In genomic region chr22:50541667-50542026, GRCh38 we compare ENCODE assay signal across 10 cellular contexts. TPM values are rescaled to one million over a fixed set of nuclear protein-coding genes. Genes with fewer than 3 reads are reported as not detected.
DNase-seq lines count a peak whose midpoint lies in the region; ATAC-seq, FAIRE-seq and TF ChIP-seq lines count a peak whose summit lies in the region.
"Not testable (repeated sequence)": the region's sequence is repeated elsewhere in the genome, so short reads cannot be mapped to it uniquely, and the experiment has no call there.
"Had no signal": no experiment of that assay in that cellular context is flagged by ENCODE, and none has a peak within 500 bp of the region (broad histone marks: within the 10 kb centered on the region; RNA-seq: fewer than 3 reads in every experiment).

No MANE protein-coding gene starts in this region.

- not testable (repeated sequence) for H3K9me3 Mint-ChIP-seq in activated CD4-positive, alpha-beta memory T cell treated with anti-CD3 and anti-CD28 coated beads for 36 hours; natural killer cell

- not testable (repeated sequence) for TF ChIP-seq POLR2A in HCT116 (IDR thresholded peaks at IDR 0.05; ENCODE audit: borderline replicate concordance, extremely low read depth, insufficient read depth, insufficient read length)

- peak overlapping the region; percentile 36 for H3K4me3 Mint-ChIP-seq in activated CD4-positive, alpha-beta memory T cell treated with anti-CD3 and anti-CD28 coated beads for 36 hours
- H3K4me3 Mint-ChIP-seq in natural killer cell = not testable (repeated sequence)

- not testable (repeated sequence) for H3K36me3 ChIP-seq in HCT116 (ENCODE audit: control insufficient read depth in 1 of 2, insufficient read depth in 2 of 2, low read length in 2 of 2); OCI-LY1 (ENCODE audit: insufficient read depth, low read length); bronchial epithelial cell (ENCODE audit: control insufficient read depth, insufficient read depth, low read length); thoracic aorta

- H3K79me2 ChIP-seq in HCT116 (ENCODE audit: insufficient read depth, low read length); OCI-LY1 (ENCODE audit: insufficient read depth, low read length): not testable (repeated sequence)

- H3K9me3 ChIP-seq in HCT116 (ENCODE audit: control insufficient read depth in 1 of 2, insufficient read depth in 1 of 2, low read depth in 1 of 2, low read length in 2 of 2); OCI-LY1 (ENCODE audit: low read length); thoracic aorta: not testable (repeated sequence)

- BruUV-seq in HCT116 (replicated peaks; lab: Mats Ljungman, UMichigan) = not testable (repeated sequence)

- not testable (repeated sequence) for TF ChIP-seq RAD21 in HCT116 (IDR thresholded peaks at IDR 0.05; ENCODE audit: low read depth)

- H3K4me3 ChIP-seq in HCT116 (replicated peaks in 1 of 2; ENCODE audit: low read depth in 1 of 2, low read length in 2 of 2) = peak overlapping the region in 1 of 2 experiments; percentile 11; a peak in 1 of 4 replicates
- H3K4me3 ChIP-seq in OCI-LY1 (ENCODE audit: low read depth, low read length, poor library complexity, severe bottlenecking) = peak overlapping the region; percentile 6
- H3K4me3 ChIP-seq in bronchial epithelial cell (ENCODE audit: low read depth, low read length); thoracic aorta: not testable (repeated sequence)

- peak; percentile 28; the same call in 1 of the 2 replicates for ATAC-seq in HCT116
- peak; percentile 7 for ATAC-seq in Right ventricle myocardium superior (ENCODE audit: poor library complexity)
- not testable (repeated sequence) for ATAC-seq in natural killer cell; thoracic aorta (ENCODE audit: insufficient number of reproducible peaks, low FRiP score, low read depth)

- not testable (repeated sequence) for H3K9ac ChIP-seq in HCT116 (ENCODE audit: low read length)
- peak overlapping the region; percentile 41; the same call in 1 of the 2 replicates for H3K9ac ChIP-seq in OCI-LY1 (ENCODE audit: low read length)

- POLR2A ChIA-PET in HCT116 (lab: Charles Lee) = interaction anchor here (1.0 to 1.5 kb wide), 2 partner anchors 16 to 21 kb away, joined by 3 to 4 read pairs; partner anchors contain the start of genes SCO2 and SYCE3
- POLR2A ChIA-PET in activated CD4-positive, alpha-beta memory T cell treated with anti-CD3 and anti-CD28 coated beads for 36 hours (lab: Charles Lee) = interaction anchor here (4.8 to 9.9 kb wide), 2 partner anchors 10 to 15 kb away, joined by 29 to 139 read pairs; partner anchors contain the start of genes SCO2 and TYMP

- H3K4me1 ChIP-seq in HCT116 (ENCODE audit: control insufficient read depth in 1 of 2, insufficient read depth in 2 of 2, low read length in 2 of 2) = peaks cover 13 to 52% of the 10 kb centered on the region in 2 experiments; a peak in 3 of 4 replicates
- peaks cover 56% of the 10 kb centered on the region for H3K4me1 ChIP-seq in OCI-LY1 (ENCODE audit: insufficient read depth, low read length, severe bottlenecking)
- H3K4me1 ChIP-seq in thoracic aorta (ENCODE audit: control insufficient read depth in 1 of 2, low read depth in 2 of 2) = peaks cover 9 to 11% of the 10 kb centered on the region in 2 donors

- H3K36me3 Mint-ChIP-seq in activated CD4-positive, alpha-beta memory T cell treated with anti-CD3 and anti-CD28 coated beads for 36 hours; natural killer cell: not testable (repeated sequence)

- CTCF ChIA-PET in HCT116 (lab: Charles Lee) = interaction anchor here (3.0 kb wide), 1 partner anchor 21 kb away, joined by 9 read pairs; the partner anchor contains the start of gene SYCE3
- CTCF ChIA-PET in activated CD4-positive, alpha-beta memory T cell treated with anti-CD3 and anti-CD28 coated beads for 36 hours (lab: Charles Lee) = interaction anchor here (1.8 to 7.5 kb wide), 3 partner anchors 15 to 33 kb away, joined by 3 to 88 read pairs (median 23); partner anchors contain the start of genes LMF2, NCAPH2, SCO2 and SYCE3

- RAD21 ChIA-PET in HCT116 (lab: Charles Lee; ENCODE audit: low non-redundant PET in 1 of 2, low total read pairs in 2 of 2, uncharacterized antibody in 2 of 2, unreplicated experiment in 2 of 2) = not testable (repeated sequence)

- intact Hi-C loops in HCT116 (cut with micrococcal nuclease); activated CD4-positive, alpha-beta memory T cell treated with anti-CD3 and anti-CD28 coated beads for 36 hours (cut with micrococcal nuclease); Right ventricle myocardium superior (cut with DNase I): not testable (repeated sequence)
- intact Hi-C loops in natural killer cell (cut with micrococcal nuclease) = loop anchor here (5.0 kb wide), 1 partner anchor 41 kb away; the partner anchor contains the start of gene CHKB

- FAIRE-seq in bronchial epithelial cell (lab: Jason Lieb, UNC) = peak; percentile 99

- peak overlapping the region; percentile 95 for H3K27ac Mint-ChIP-seq in activated CD4-positive, alpha-beta memory T cell treated with anti-CD3 and anti-CD28 coated beads for 36 hours
- peak overlapping the region; percentile 98 to 100 for H3K27ac Mint-ChIP-seq in natural killer cell

- H3K4me2 ChIP-seq in HCT116 (ENCODE audit: low read length) = peak overlapping the region; percentile 55
- H3K4me2 ChIP-seq in OCI-LY1 (ENCODE audit: low read length) = peak overlapping the region; percentile 51; the same call in 1 of the 2 replicates

- not testable (repeated sequence) for H3K27me3 Mint-ChIP-seq in activated CD4-positive, alpha-beta memory T cell treated with anti-CD3 and anti-CD28 coated beads for 36 hours; natural killer cell (ENCODE audit: low read depth in 2 of 2)

- H4K20me1 ChIP-seq in HCT116 (ENCODE audit: insufficient read depth); OCI-LY1 (ENCODE audit: insufficient read depth, low read length): not testable (repeated sequence)

- peaks cover 73% of the 10 kb centered on the region for H3K4me1 Mint-ChIP-seq in activated CD4-positive, alpha-beta memory T cell treated with anti-CD3 and anti-CD28 coated beads for 36 hours (ENCODE audit: low read depth)
- H3K4me1 Mint-ChIP-seq in natural killer cell = peaks cover 26 to 52% of the 10 kb centered on the region in 2 donors

- H3K9me2 ChIP-seq in HCT116 (ENCODE audit: insufficient read depth); OCI-LY1 (ENCODE audit: low read depth, low read length): not testable (repeated sequence)

- H3K27ac ChIP-seq in HCT116 (ENCODE audit: low read depth, low read length) = not testable (repeated sequence)
- H3K27ac ChIP-seq in OCI-LY1 (ENCODE audit: low read depth, low read length, poor library complexity, severe bottlenecking) = peak overlapping the region; percentile 97
- peak overlapping the region; percentile 12 to 48 for H3K27ac ChIP-seq in thoracic aorta

- DNase-seq in COLO829 (ENCODE audit: low spot score) = peak; percentile 78
- DNase-seq in HCT116 (ENCODE audit: low read depth, low spot score); natural killer cell; thoracic aorta (ENCODE audit: low spot score): not testable (repeated sequence)
- peak; percentile 78 for DNase-seq in activated CD4-positive, alpha-beta memory T cell treated with anti-CD3 and anti-CD28 coated beads for 36 hours
- peak; percentile 98 for DNase-seq in bronchial epithelial cell (ENCODE audit: low read depth)
- DNase-seq in Right ventricle myocardium superior = peak; percentile 70

- not testable (repeated sequence) for TF ChIP-seq CTCF in HCT116 (IDR thresholded peaks at IDR 0.05 in 2 of 3, conservative IDR thresholded peaks at IDR 0.05 in 1 of 3; ENCODE audit: borderline replicate concordance in 1 of 3, insufficient read depth in 1 of 3, low read depth in 2 of 3, low read length in 2 of 3); OCI-LY1 (IDR thresholded peaks at IDR 0.05; ENCODE audit: low read length); bronchial epithelial cell (IDR thresholded peaks at IDR 0.05; ENCODE audit: insufficient read depth, low read length, severe bottlenecking); natural killer cell (IDR thresholded peaks at IDR 0.05); thoracic aorta (IDR thresholded peaks at IDR 0.05)

- peaks cover 11% of the 10 kb centered on the region; the same call in 1 of the 2 replicates for H3F3A ChIP-seq in OCI-LY1 (ENCODE audit: insufficient read depth, low read length)

- not testable (repeated sequence) for H2AFZ ChIP-seq in HCT116 (ENCODE audit: low read depth, low read length, poor library complexity, severe bottlenecking); OCI-LY1 (ENCODE audit: low read length)

- H3K27me3 ChIP-seq in HCT116 (ENCODE audit: insufficient read depth, low read length); OCI-LY1 (ENCODE audit: insufficient read depth, low read length); bronchial epithelial cell (ENCODE audit: control insufficient read depth, insufficient read depth, low read length); thoracic aorta (replicated peaks; ENCODE audit: insufficient read depth): not testable (repeated sequence)

RNA-seq across cellular contexts. Expression of gene KLHDC7B, which starts 4.1 kb away (rescaled TPM):
- 0.69 TPM for total RNA-seq in HCT116 (2021; ENCODE audit: unreplicated experiment)
- 3.3 and 4.7 TPM in 2 replicates for polyA plus RNA-seq in HCT116 (2012)
- total RNA-seq in activated CD4-positive, alpha-beta memory T cell treated with anti-CD3 and anti-CD28 coated beads for 36 hours = 1 to 10 TPM; 6.9 to 7.7 TPM
- total RNA-seq in bronchial epithelial cell = 0.26 TPM in 2 replicates
- total RNA-seq in Right ventricle myocardium superior = not detected
- 1 to 10 TPM; 2.4 to 6.9 (median 5.3) TPM for total RNA-seq in natural killer cell
- total RNA-seq in thoracic aorta = not detected

RNA-seq across cellular contexts. Expression of gene TYMP, which starts 11.8 kb away (rescaled TPM):
- total RNA-seq in HCT116 (2021; ENCODE audit: unreplicated experiment) = 43.2 TPM
- polyA plus RNA-seq in HCT116 (2012) = 34.8 and 47.0 TPM in 2 replicates
- 10 to 100 TPM; 64.7 to 65.6 TPM for total RNA-seq in activated CD4-positive, alpha-beta memory T cell treated with anti-CD3 and anti-CD28 coated beads for 36 hours
- total RNA-seq in bronchial epithelial cell = 56.6 and 126 TPM in 2 replicates
- total RNA-seq in Right ventricle myocardium superior = 11.8 TPM
- 10 to 100 TPM; 17.7 to 44.6 (median 32.4) TPM for total RNA-seq in natural killer cell
- 10 to 100 TPM; 90.4 to 95.7 TPM for total RNA-seq in thoracic aorta

RNA-seq across cellular contexts. Expression of gene SCO2, which starts 16.2 kb away (rescaled TPM):
- 7.0 TPM for total RNA-seq in HCT116 (2021; ENCODE audit: unreplicated experiment)
- 4.1 and 4.4 TPM in 2 replicates for polyA plus RNA-seq in HCT116 (2012)
- 1 to 10 TPM; 1.9 to 5.6 TPM for total RNA-seq in activated CD4-positive, alpha-beta memory T cell treated with anti-CD3 and anti-CD28 coated beads for 36 hours
- 2.0 and 2.1 TPM in 2 replicates for total RNA-seq in bronchial epithelial cell
- not detected for total RNA-seq in Right ventricle myocardium superior
- 10 to 100 TPM in 1 of 3 donors, 1 to 10 TPM in 2; 2.8 to 13.5 (median 8.4) TPM for total RNA-seq in natural killer cell
- total RNA-seq in thoracic aorta = 1 to 10 TPM; 3.5 to 4.5 TPM
- total RNA-seq: cardiac muscle cell had no signal

RNA-seq across cellular contexts. Expression of gene SYCE3, which starts 21.1 kb away (rescaled TPM):
- total RNA-seq in HCT116 (2021; ENCODE audit: unreplicated experiment) (not detected), bronchial epithelial cell (0.51 and 0.79 TPM in 2 replicates), Right ventricle myocardium superior (not detected), natural killer cell (not detected), thoracic aorta (not detected)
- 3.2 and 3.9 TPM in 2 replicates for polyA plus RNA-seq in HCT116 (2012)
- 1 to 10 TPM in 1 of 2 experiments, under 1 TPM in 1; 0.87 to 1.0 TPM for total RNA-seq in activated CD4-positive, alpha-beta memory T cell treated with anti-CD3 and anti-CD28 coated beads for 36 hours
- total RNA-seq: cardiac muscle cell; T-helper 1 cell treated with Interleukin-12 subunit alpha and Interleukin-12 subunit beta and Interleukin-4 antibody, amounts not matched to agents 30 ng/mL and 1 ng/mL, for 36 hours had no signal
- polyA plus RNA-seq: cardiac muscle cell had no signal

RNA-seq across cellular contexts. Expression of gene NCAPH2, which starts 33.6 kb away (rescaled TPM):
- total RNA-seq in HCT116 (2021; ENCODE audit: unreplicated experiment) (99.1 TPM), bronchial epithelial cell (28.3 and 44.2 TPM in 2 replicates), Right ventricle myocardium superior (28.8 TPM), natural killer cell (100 to 1,000 TPM in 2 of 3 donors, 10 to 100 TPM in 1; 94.5 to 106 (median 104) TPM), thoracic aorta (10 to 100 TPM; 40.8 to 50.4 TPM)
- polyA plus RNA-seq in HCT116 (2012) = 86.8 and 86.9 TPM in 2 replicates
- total RNA-seq in activated CD4-positive, alpha-beta memory T cell treated with anti-CD3 and anti-CD28 coated beads for 36 hours = 100 to 1,000 TPM; 134 to 138 TPM
